Comparison of ENCODE assay signal across 8 cellular contexts in genomic region chr1:208731976-208732821, GRCh38.
A peak's percentile ranks its signal among the peaks of the same experiment; 100 is the strongest.
DNase-seq lines count a peak whose midpoint lies in the region; ATAC-seq and TF ChIP-seq lines count a peak whose summit lies in the region.

No MANE protein-coding gene starts in this region.

- no peaks in the 10 kb centered on the region for H3K9me3 Mint-ChIP-seq in activated T-helper 2 cell treated with anti-CD3 and anti-CD28 coated beads, Interferon-gamma antibody, Interleukin-2, Interleukin-4, amounts not matched to agents 10 μg/mL and 5 μg/mL and 100 μg/mL, durations not matched to agents 14 hours and 24 hours and 36 hours
- H3K9me3 Mint-ChIP-seq in endothelial cell (ENCODE audit: unreplicated experiment): no peaks in the 10 kb centered on the region

- peak; percentile 7 for DNase-seq in GM12864 (ENCODE audit: low read depth)
- peak; percentile 63 for DNase-seq in GM20000 (ENCODE audit: low spot score)
- DNase-seq in activated T-helper 2 cell treated with anti-CD3 and anti-CD28 coated beads, Interferon-gamma antibody, Interleukin-2, Interleukin-4, amounts not matched to agents 10 μg/mL and 5 μg/mL and 100 μg/mL, durations not matched to agents 14 hours and 24 hours and 36 hours (ENCODE audit: low spot score): no peak
- no peak for DNase-seq in KG1 (lab: John Stamatoyannopoulos, UW)
- no peak for DNase-seq in hypothalamus (lab: John Stamatoyannopoulos, UW)
- no peak for DNase-seq in endothelial cell (ENCODE audit: low spot score)
- DNase-seq in stimulated activated CD8-positive, alpha-beta memory T cell treated with anti-CD3 and anti-CD28 coated beads, Interleukin-4, amount 100 ng/mL, for 48 hours: no peak

- H3K27me3 Mint-ChIP-seq in activated T-helper 2 cell treated with anti-CD3 and anti-CD28 coated beads, Interferon-gamma antibody, Interleukin-2, Interleukin-4, amounts not matched to agents 10 μg/mL and 5 μg/mL and 100 μg/mL, durations not matched to agents 14 hours and 24 hours and 36 hours (ENCODE audit: low read depth): peaks cover 7% of the 10 kb centered on the region
- no peaks in the 10 kb centered on the region for H3K27me3 Mint-ChIP-seq in endothelial cell (ENCODE audit: unreplicated experiment)

- H3K4me3 Mint-ChIP-seq in activated T-helper 2 cell treated with anti-CD3 and anti-CD28 coated beads, Interferon-gamma antibody, Interleukin-2, Interleukin-4, amounts not matched to agents 10 μg/mL and 5 μg/mL and 100 μg/mL, durations not matched to agents 14 hours and 24 hours and 36 hours (ENCODE audit: low read depth): peak overlapping the region; percentile 7
- H3K4me3 Mint-ChIP-seq in endothelial cell (ENCODE audit: unreplicated experiment): no peak overlapping the region

- H3K27ac Mint-ChIP-seq in activated T-helper 2 cell treated with anti-CD3 and anti-CD28 coated beads, Interferon-gamma antibody, Interleukin-2, Interleukin-4, amounts not matched to agents 10 μg/mL and 5 μg/mL and 100 μg/mL, durations not matched to agents 14 hours and 24 hours and 36 hours: no peak overlapping the region
- no peak overlapping the region for H3K27ac Mint-ChIP-seq in endothelial cell (ENCODE audit: unreplicated experiment)

- peak; percentile 89 for ATAC-seq in HG03558 (IDR thresholded peaks at IDR 0.05; ENCODE audit: extremely low read depth, unreplicated experiment)

- intact Hi-C loops in activated T-helper 2 cell treated with anti-CD3 and anti-CD28 coated beads, Interferon-gamma antibody, Interleukin-2, Interleukin-4, amounts not matched to agents 10 μg/mL and 5 μg/mL and 100 μg/mL, durations not matched to agents 14 hours and 24 hours and 36 hours (cut with micrococcal nuclease): no loop called here

- TF ChIP-seq CTCF in GM12864 (IDR thresholded peaks at IDR 0.05; ENCODE audit: low read depth, low read length, missing control alignments) (no peak), GM20000 (IDR thresholded peaks at IDR 0.05; ENCODE audit: extremely low read depth, missing control alignments) (no peak), endothelial cell (IDR thresholded peaks at IDR 0.05; ENCODE audit: unreplicated experiment) (no peak)

- H3K36me3 Mint-ChIP-seq in activated T-helper 2 cell treated with anti-CD3 and anti-CD28 coated beads, Interferon-gamma antibody, Interleukin-2, Interleukin-4, amounts not matched to agents 10 μg/mL and 5 μg/mL and 100 μg/mL, durations not matched to agents 14 hours and 24 hours and 36 hours (ENCODE audit: low read depth): no peaks in the 10 kb centered on the region
- H3K36me3 Mint-ChIP-seq in endothelial cell (ENCODE audit: low read depth, unreplicated experiment): no peaks in the 10 kb centered on the region

- H3K4me3 ChIP-seq in GM12864 (ENCODE audit: low read depth, low read length): peak overlapping the region; percentile 3; the same call in 1 of the 2 replicates

- peaks cover 5% of the 10 kb centered on the region for H3K4me1 Mint-ChIP-seq in activated T-helper 2 cell treated with anti-CD3 and anti-CD28 coated beads, Interferon-gamma antibody, Interleukin-2, Interleukin-4, amounts not matched to agents 10 μg/mL and 5 μg/mL and 100 μg/mL, durations not matched to agents 14 hours and 24 hours and 36 hours (ENCODE audit: low read depth)
- no peaks in the 10 kb centered on the region for H3K4me1 Mint-ChIP-seq in endothelial cell (ENCODE audit: unreplicated experiment)

Comparison
In these comparisons a context has a peak if more than half of its experiments do, and no peak if none do; other contexts are left out.
1. DNase-seq: peak in GM12864 (single experiment) and GM20000 (single experiment); none in activated T-helper 2 cell treated with anti-CD3 and anti-CD28 coated beads, Interferon-gamma antibody, Interleukin-2, Interleukin-4, amounts not matched to agents 10 μg/mL and 5 μg/mL and 100 μg/mL, durations not matched to agents 14 hours and 24 hours and 36 hours (single experiment), KG1 (single experiment), hypothalamus (0 of 51), endothelial cell (single experiment) and stimulated activated CD8-positive, alpha-beta memory T cell treated with anti-CD3 and anti-CD28 coated beads, Interleukin-4, amount 100 ng/mL, for 48 hours (single experiment).